ENCODE assay signal across 22 cellular contexts in the genomic region with DNA sequence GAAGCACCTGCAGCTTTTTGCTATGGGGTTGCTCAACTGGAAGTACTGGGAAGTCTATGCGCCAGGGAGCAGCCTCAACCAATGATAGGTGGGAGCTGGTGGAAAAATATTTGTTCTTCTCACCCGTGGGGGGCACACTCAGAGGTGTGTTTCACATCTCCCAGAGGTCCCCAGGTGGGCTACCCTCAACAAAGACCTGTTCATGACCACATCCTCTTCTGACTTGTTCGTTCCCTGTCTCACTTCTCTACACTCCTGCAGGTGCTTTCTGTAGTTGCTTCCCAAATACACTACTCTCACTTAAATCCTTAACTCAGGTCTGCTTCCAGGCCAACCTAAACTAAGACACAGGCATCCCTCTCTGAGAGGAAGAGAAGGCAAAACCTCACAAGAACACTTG. TPM values are rescaled to one million over a fixed set of nuclear protein-coding genes. Genes with fewer than 3 reads are reported as not detected.
"Had no signal": no experiment of that assay in that cellular context is flagged by ENCODE, and none has a peak within 500 bp of the region (broad histone marks: within the 10 kb centered on the region; RNA-seq: fewer than 3 reads in every experiment).

No MANE protein-coding gene starts in this region.

- H3K36me3 Mint-ChIP-seq: activated naive CD4-positive, alpha-beta T cell treated with anti-CD3 and anti-CD28 coated beads, Interleukin-2, amount 10 ng/mL, durations not matched to agents 7 days and 5 days; mesothelial cell of epicardium; WTC11 had no signal

- ATAC-seq: body of pancreas, WTC11 had no signal

- H3K4me3 Mint-ChIP-seq: activated CD4-positive, alpha-beta T cell treated with anti-CD3 and anti-CD28 coated beads, Interleukin-2, amount 10 ng/mL, durations not matched to agents 24 days and 14 days; activated naive CD4-positive, alpha-beta T cell treated with anti-CD3 and anti-CD28 coated beads, Interleukin-2, amount 10 ng/mL, durations not matched to agents 7 days and 5 days; mesothelial cell of epicardium; T-helper 1 cell treated with Interleukin-12 subunit alpha and Interleukin-12 subunit beta and Interleukin-4 antibody, amounts not matched to agents 30 μg/mL and 1 μg/mL, for 36 hours; WTC11 had no signal

- H3K9me3 Mint-ChIP-seq: activated CD4-positive, alpha-beta T cell treated with anti-CD3 and anti-CD28 coated beads, Interleukin-2, amount 10 ng/mL, durations not matched to agents 24 days and 14 days; activated naive CD4-positive, alpha-beta T cell treated with anti-CD3 and anti-CD28 coated beads, Interleukin-2, amount 10 ng/mL, durations not matched to agents 7 days and 5 days; activated T-helper 2 cell treated with anti-CD3 and anti-CD28 coated beads, Interferon-gamma antibody, Interleukin-2, Interleukin-4, amounts not matched to agents 10 μg/mL and 5 μg/mL and 100 μg/mL, durations not matched to agents 14 hours and 24 hours and 36 hours; mesothelial cell of epicardium; T-helper 1 cell treated with Interleukin-12 subunit alpha and Interleukin-12 subunit beta and Interleukin-4 antibody, amounts not matched to agents 30 μg/mL and 1 μg/mL, for 36 hours; WTC11 had no signal

- H3K27ac ChIP-seq: body of pancreas, right atrium auricular region had no signal

- H3K9me3 ChIP-seq: body of pancreas, right atrium auricular region had no signal

- H3K4me3 ChIP-seq: body of pancreas, right atrium auricular region had no signal

- H3K36me3 ChIP-seq: right atrium auricular region had no signal

- H3K4me1 ChIP-seq: right atrium auricular region had no signal

- H3K27ac Mint-ChIP-seq: activated CD4-positive, alpha-beta T cell treated with anti-CD3 and anti-CD28 coated beads, Interleukin-2, amount 10 ng/mL, durations not matched to agents 24 days and 14 days; activated naive CD4-positive, alpha-beta T cell treated with anti-CD3 and anti-CD28 coated beads, Interleukin-2, amount 10 ng/mL, durations not matched to agents 7 days and 5 days; activated T-helper 2 cell treated with anti-CD3 and anti-CD28 coated beads, Interferon-gamma antibody, Interleukin-2, Interleukin-4, amounts not matched to agents 10 μg/mL and 5 μg/mL and 100 μg/mL, durations not matched to agents 14 hours and 24 hours and 36 hours; mesothelial cell of epicardium; T-helper 1 cell treated with Interleukin-12 subunit alpha and Interleukin-12 subunit beta and Interleukin-4 antibody, amounts not matched to agents 30 μg/mL and 1 μg/mL, for 36 hours had no signal

- DNase-seq: activated CD4-positive, alpha-beta T cell treated with anti-CD3 and anti-CD28 coated beads, Interleukin-2, amount 10 ng/mL, durations not matched to agents 24 days and 14 days; activated naive CD4-positive, alpha-beta T cell treated with anti-CD3 and anti-CD28 coated beads, Interleukin-2, amount 10 ng/mL, durations not matched to agents 7 days and 5 days; activated T-cell treated with anti-CD3 and anti-CD28 coated beads for 4 hours; amniotic stem cell; body of pancreas; central memory CD4-positive, alpha-beta T cell; cortex of kidney; effector CD8-positive, alpha-beta T cell; kidney glomerular epithelial cell; small intestine; stimulated activated naive CD4-positive, alpha-beta T cell had no signal

RNA-seq across cellular contexts. Expression of gene CAMP, which starts 3.7 kb away (rescaled TPM):
- total RNA-seq: activated CD4-positive, alpha-beta T cell treated with anti-CD3 and anti-CD28 coated beads, Interleukin-2, amount 10 ng/mL, durations not matched to agents 24 days and 14 days; activated CD8-positive, alpha-beta memory T cell treated with anti-CD3 and anti-CD28 coated beads for 36 hours; activated T-helper 2 cell treated with anti-CD3 and anti-CD28 coated beads, Interferon-gamma antibody, Interleukin-2, Interleukin-4, amounts not matched to agents 10 μg/mL and 5 μg/mL and 100 μg/mL, durations not matched to agents 14 hours and 24 hours and 36 hours; body of pancreas; fibroblast of lung; frontal cortex; mesothelial cell of epicardium; myocyte; posterior vena cava; temporal lobe; WTC11 had no signal
